In the genomic region with DNA sequence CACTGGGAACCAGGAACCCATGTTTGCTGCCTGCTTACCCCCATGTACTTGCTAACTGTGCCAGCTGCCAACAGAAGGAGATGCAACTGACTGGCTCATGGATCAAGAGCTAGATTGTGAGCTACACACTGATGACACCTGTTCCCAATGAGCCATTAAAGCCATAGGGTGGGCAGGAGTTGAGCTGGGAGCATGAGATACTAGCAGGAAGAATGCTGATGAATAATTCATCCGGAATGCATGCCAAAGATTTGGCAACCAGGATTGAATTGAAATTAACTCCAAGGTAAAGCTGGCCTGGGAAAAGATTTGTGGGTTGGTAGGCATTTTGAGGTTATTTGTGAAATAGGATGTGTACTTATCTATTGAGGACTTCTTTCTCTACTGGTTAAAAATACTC, we compare ENCODE assay signal across 21 cellular contexts.
DNase-seq lines count a peak whose midpoint lies in the region; ATAC-seq and TF ChIP-seq lines count a peak whose summit lies in the region.
"Had no signal": no experiment of that assay in that cellular context is flagged by ENCODE, and none has a peak within 500 bp of the region (broad histone marks: within the 10 kb centered on the region; RNA-seq: fewer than 3 reads in every experiment).

No MANE protein-coding gene starts in this region.

- ATAC-seq in PC-3: peak; percentile 96
- ATAC-seq in naive B cell (ENCODE audit: low read depth in 2 of 2): no peak
- no peak for ATAC-seq in GM19035 (IDR thresholded peaks at IDR 0.05; ENCODE audit: unreplicated experiment)
- ATAC-seq: heart left ventricle had no signal

- no TSS peak for BruUV-seq in PC-3 (replicated peaks; lab: Mats Ljungman, UMichigan)

- no peak overlapping the region for H3K9ac ChIP-seq in PC-3 (ENCODE audit: low read length)
- H3K9ac ChIP-seq: BLaER1 treated with 17β-estradiol and CSF1 and Interleukin-3, amounts not matched to agents 10 nM and 100 nM had no signal

- POLR2A ChIA-PET in PC-3 (lab: Charles Lee; ENCODE audit: unreplicated experiment): interaction anchor here (0.6 kb wide), 1 partner anchor 1734 kb away, joined by 4 read pairs; no protein-coding TSS in a partner anchor

- H3K9me2 ChIP-seq in PC-3 (replicated peaks; ENCODE audit: low read length): no peaks in the 10 kb centered on the region

- intact Hi-C loops in PC-3 (cut with micrococcal nuclease): loop anchor here (5.0 kb wide), 1 partner anchor 535 kb away; no protein-coding TSS in a partner anchor

- no peaks in the 10 kb centered on the region for H3K36me3 ChIP-seq in PC-3 (ENCODE audit: low read depth, low read length)
- H3K36me3 ChIP-seq: ascending aorta, heart left ventricle, prostate gland, SJSA1 had no signal

- H3K4me1 Mint-ChIP-seq in naive B cell: peaks cover 42 to 62% (median 49%) of the 10 kb centered on the region in 3 donors

- DNase-seq in EL (peak; percentile 32), PC-3 (peak; percentile 97), epithelial cell of prostate (ENCODE audit: low read depth, low spot score) (peak; percentile 16), naive B cell (no peak), GDM1 (lab: John Stamatoyannopoulos, UW) (no peak), coronary artery (ENCODE audit: low spot score) (no peak)
- DNase-seq: activated CD4-positive, alpha-beta T cell treated with anti-CD3 and anti-CD28 coated beads for 48 hours; activated CD8-positive, alpha-beta memory T cell treated with anti-CD3 and anti-CD28 coated beads, Interleukin-2, amount 50 U/mL, for 48 hours; activated naive CD4-positive, alpha-beta T cell; erythroblast; H9; heart left ventricle; NCI-H1694; NCI-H510A; testis had no signal

- H3F3A ChIP-seq in PC-3 (ENCODE audit: low read length, unreplicated experiment): no peaks in the 10 kb centered on the region

- peaks cover 15% of the 10 kb centered on the region for H3K4me1 ChIP-seq in PC-3 (ENCODE audit: insufficient read depth, low read length)
- H3K4me1 ChIP-seq: ascending aorta, heart left ventricle, prostate gland, SJSA1, testis had no signal

- peaks cover 9% of the 10 kb centered on the region; the same call in 1 of the 2 replicates for H3K9me3 ChIP-seq in PC-3 (ENCODE audit: low read length)
- H3K9me3 ChIP-seq: prostate gland, SJSA1, testis had no signal

- no peaks in the 10 kb centered on the region for H3K27me3 Mint-ChIP-seq in naive B cell
- H3K27me3 Mint-ChIP-seq: dendritic cell treated with granulocyte-macrophage colony-stimulating factor and Interleukin-4, amounts not matched to agents 40 ng/mL and 50 ng/mL, for 4 days had no signal

- H2AFZ ChIP-seq in PC-3 (ENCODE audit: low read length): no peak overlapping the region

- H3K27ac ChIP-seq in PC-3 (ENCODE audit: low read length): peak overlapping the region; percentile 10; the same call in 1 of the 2 replicates
- no peak overlapping the region for H3K27ac ChIP-seq in epithelial cell of prostate
- H3K27ac ChIP-seq in coronary artery: no peak overlapping the region
- H3K27ac ChIP-seq: ascending aorta; BLaER1 treated with 17β-estradiol and CSF1 and Interleukin-3, amounts not matched to agents 10 nM and 100 nM; heart left ventricle; prostate gland; SJSA1; testis had no signal

- H3K4me3 ChIP-seq in PC-3 (ENCODE audit: low read length) (no peak overlapping the region), coronary artery (no peak overlapping the region)
- H3K4me3 ChIP-seq: ascending aorta; BLaER1 treated with 17β-estradiol and CSF1 and Interleukin-3, amounts not matched to agents 10 nM and 100 nM; heart left ventricle; prostate gland; SJSA1; testis had no signal

- CTCF ChIA-PET in PC-3 (lab: Charles Lee): no interaction called here

- no peak for TF ChIP-seq CTCF in PC-3 (conservative IDR thresholded peaks at IDR 0.05; ENCODE audit: low read depth, low read length)
- TF ChIP-seq CTCF in coronary artery (IDR thresholded peaks at IDR 0.05): no peak

- peak overlapping the region in 6 of 8 donors; percentile 2 to 68 (median 40) for H3K4me3 Mint-ChIP-seq in naive B cell
- H3K4me3 Mint-ChIP-seq: dendritic cell treated with granulocyte-macrophage colony-stimulating factor and Interleukin-4, amounts not matched to agents 40 ng/mL and 50 ng/mL, for 4 days; H9 had no signal

- H3K4me2 ChIP-seq in PC-3 (ENCODE audit: low read length): no peak overlapping the region
- H3K4me2 ChIP-seq: BLaER1 treated with 17β-estradiol and CSF1 and Interleukin-3, amounts not matched to agents 10 nM and 100 nM had no signal

- H4K20me1 ChIP-seq in PC-3 (ENCODE audit: low read length): no peaks in the 10 kb centered on the region
- H4K20me1 ChIP-seq: BLaER1 treated with 17β-estradiol and CSF1 and Interleukin-3, amounts not matched to agents 10 nM and 100 nM had no signal

- peaks cover 0 to 15% (median 8%) of the 10 kb centered on the region in 7 donors for H3K9me3 Mint-ChIP-seq in naive B cell

- H3K36me3 Mint-ChIP-seq in naive B cell: peaks cover 8 to 20% of the 10 kb centered on the region in 2 donors

- H3K27ac Mint-ChIP-seq in naive B cell: peak overlapping the region in 3 of 6 donors; percentile 48 to 59 (median 49)
- H3K27ac Mint-ChIP-seq: dendritic cell treated with granulocyte-macrophage colony-stimulating factor and Interleukin-4, amounts not matched to agents 40 ng/mL and 50 ng/mL, for 4 days; H9 had no signal

- H3K79me2 ChIP-seq in PC-3 (ENCODE audit: low read length): no peaks in the 10 kb centered on the region

- no peaks in the 10 kb centered on the region for H3K27me3 ChIP-seq in PC-3 (ENCODE audit: low read length)
- H3K27me3 ChIP-seq: ascending aorta; BLaER1 treated with 17β-estradiol and CSF1 and Interleukin-3, amounts not matched to agents 10 nM and 100 nM; heart left ventricle; SJSA1; testis had no signal

Comparison
In these comparisons a context has a peak if more than half of its experiments do, and no peak if none do; other contexts are left out.
1. DNase-seq: peak in EL (single experiment), PC-3 (single experiment) and epithelial cell of prostate (single experiment); none in naive B cell (single experiment), GDM1 (single experiment) and coronary artery (single experiment).